In the genomic region with DNA sequence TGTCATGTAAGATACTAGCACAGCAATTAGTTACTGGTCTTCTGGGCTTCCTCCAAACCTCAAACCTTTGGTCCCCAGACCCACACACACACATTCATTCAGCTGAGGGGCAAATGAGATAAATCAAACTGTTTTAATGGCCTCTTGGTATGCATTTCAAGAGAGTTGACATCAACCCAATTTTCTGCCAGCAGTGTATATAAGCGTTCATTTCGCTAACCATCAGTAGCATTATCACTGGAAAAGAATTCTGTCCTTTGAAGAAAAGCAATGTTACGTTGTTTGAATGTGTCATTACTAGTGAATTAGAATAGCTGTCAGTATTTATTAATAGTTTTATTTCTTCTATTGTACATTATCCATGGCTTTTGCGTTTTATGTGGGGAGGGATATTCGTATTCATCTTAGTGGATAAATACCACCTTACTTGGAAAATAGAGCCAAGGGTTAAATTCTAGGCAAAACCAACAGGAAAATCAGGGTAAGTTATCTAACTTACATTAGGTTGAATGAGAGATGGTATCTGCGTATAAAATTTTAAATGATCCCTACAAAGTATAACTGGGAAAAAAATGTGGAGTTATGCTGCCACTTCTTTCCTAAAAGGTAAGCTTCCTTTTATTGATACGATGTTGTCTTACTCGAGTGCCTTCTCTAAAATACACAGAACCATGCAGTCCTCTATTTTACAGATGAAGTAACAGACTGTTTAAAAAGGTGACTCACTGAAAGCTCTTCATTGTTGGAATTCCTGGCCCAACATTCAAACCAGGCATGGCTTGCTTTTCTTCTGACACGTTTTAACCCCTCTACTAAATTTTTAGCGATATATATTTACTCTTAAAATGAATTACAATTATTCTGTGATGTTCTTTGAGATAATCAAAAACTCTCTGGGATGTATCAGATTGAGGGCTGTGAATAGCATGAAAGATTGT, we compare ENCODE assay signal across 8 cellular contexts. TPM values are rescaled to one million over a fixed set of nuclear protein-coding genes. Genes with fewer than 3 reads are reported as not detected.
DNase-seq lines count a peak whose midpoint lies in the region; ATAC-seq and TF ChIP-seq lines count a peak whose summit lies in the region.

No MANE protein-coding gene starts in this region.

- DNase-seq in CD4-positive, alpha-beta memory T cell = no peak
- no peak for DNase-seq in body of pancreas
- DNase-seq in tibial nerve (ENCODE audit: low spot score in 2 of 2) = no peak
- no peak for DNase-seq in NCI-H1417 treated with DMSO at 0.1 percent for 48 hours (lab: John Stamatoyannopoulos, UW)
- DNase-seq in NCI-H2081 treated with DMSO at 0.1 percent for 48 hours (lab: John Stamatoyannopoulos, UW) = no peak

- 61 to 63% methylated on average over 10 of the region's 10 CpGs for WGBS in body of pancreas, 2 donors
- WGBS in mesodermal cell (ENCODE audit: insufficient coverage in 2 of 2), 2 experiments = 82% methylated on average over 2 of the region's 10 CpGs; no CpG with 5 or more reads in 1 of the 2 experiments
- 45% methylated on average over 10 of the region's 10 CpGs for WGBS in tibial nerve, 2 donors

- POLR2A ChIA-PET in CD4-positive, alpha-beta memory T cell (lab: Charles Lee; ENCODE audit: partially characterized antibody) = no interaction called here

- H3K4me3 ChIP-seq in CD4-positive, alpha-beta memory T cell (ENCODE audit: low read length in 2 of 2) = no peak overlapping the region
- H3K4me3 ChIP-seq in body of pancreas (no peak overlapping the region), mesodermal cell (ENCODE audit: extremely low read depth, insufficient read depth, low read length, poor library complexity, severe bottlenecking) (peak overlapping the region; percentile 68), tibial nerve (peak overlapping the region in 1 of 4 donors; percentile 80)

- no peaks in the 10 kb centered on the region for H3K9me3 ChIP-seq in CD4-positive, alpha-beta memory T cell (ENCODE audit: control insufficient read depth in 1 of 2, low read length in 2 of 2)
- H3K9me3 ChIP-seq in body of pancreas (no peaks in the 10 kb centered on the region), mesodermal cell (ENCODE audit: control insufficient read depth, low read length) (no peaks in the 10 kb centered on the region), tibial nerve (no peaks in the 10 kb centered on the region)

- no peaks in the 10 kb centered on the region for H3K36me3 ChIP-seq in CD4-positive, alpha-beta memory T cell (ENCODE audit: insufficient read depth, low read length)
- H3K36me3 ChIP-seq in body of pancreas (replicated peaks in 1 of 2; ENCODE audit: insufficient read depth in 1 of 2, low read depth in 2 of 2) = no peaks in the 10 kb centered on the region
- H3K36me3 ChIP-seq in mesodermal cell (ENCODE audit: control insufficient read depth, insufficient read depth, low read length) = no peaks in the 10 kb centered on the region
- H3K36me3 ChIP-seq in tibial nerve = no peaks in the 10 kb centered on the region

- peak overlapping the region in 4 of 7 donors; percentile 89 to 93 (median 92) for H3K27ac Mint-ChIP-seq in CD4-positive, alpha-beta memory T cell
- H3K27ac Mint-ChIP-seq in IgD-negative memory B cell = peak overlapping the region; percentile 62 to 90 (median 84)

- TF ChIP-seq EP300 in tibial nerve (IDR thresholded peaks at IDR 0.05) = no peak

- ATAC-seq in body of pancreas (no peak), GM19455 (IDR thresholded peaks at IDR 0.05; ENCODE audit: unreplicated experiment) (no peak)

- H3K27ac ChIP-seq in CD4-positive, alpha-beta memory T cell (ENCODE audit: low read depth, low read length) = no peak overlapping the region
- H3K27ac ChIP-seq in body of pancreas (peak overlapping the region; percentile 94 to 99 (median 97)), mesodermal cell (ENCODE audit: low read depth, low read length, severe bottlenecking) (peak overlapping the region; percentile 68), tibial nerve (peak overlapping the region in 1 of 4 donors; percentile 100)

- CTCF ChIA-PET in CD4-positive, alpha-beta memory T cell (lab: Charles Lee; ENCODE audit: partially characterized antibody) = no interaction called here

- no peaks in the 10 kb centered on the region for H3K9me3 Mint-ChIP-seq in CD4-positive, alpha-beta memory T cell
- H3K9me3 Mint-ChIP-seq in IgD-negative memory B cell = no peaks in the 10 kb centered on the region

- no peak for TF ChIP-seq POLR2A in body of pancreas (IDR thresholded peaks at IDR 0.05)
- no peak for TF ChIP-seq POLR2A in tibial nerve (IDR thresholded peaks at IDR 0.05)

- H3K4me1 ChIP-seq in CD4-positive, alpha-beta memory T cell (ENCODE audit: insufficient read depth, low read length) = peaks cover 27% of the 10 kb centered on the region
- H3K4me1 ChIP-seq in body of pancreas (peaks cover 39% of the 10 kb centered on the region), mesodermal cell (ENCODE audit: control insufficient read depth, insufficient read depth, low read length, poor library complexity, severe bottlenecking) (peaks cover 18% of the 10 kb centered on the region), tibial nerve (peaks cover 2 to 50% (median 24%) of the 10 kb centered on the region in 4 donors)

- no peaks in the 10 kb centered on the region for H3K27me3 ChIP-seq in CD4-positive, alpha-beta memory T cell (ENCODE audit: insufficient read depth, low read length)
- no peaks in the 10 kb centered on the region for H3K27me3 ChIP-seq in body of pancreas
- no peaks in the 10 kb centered on the region for H3K27me3 ChIP-seq in tibial nerve

- intact Hi-C loops in CD4-positive, alpha-beta memory T cell (cut with micrococcal nuclease) = no loop called here
- intact Hi-C loops in body of pancreas (cut with DNase I) = no loop called here

- TF ChIP-seq CTCF in body of pancreas (IDR thresholded peaks at IDR 0.05) (no peak), tibial nerve (IDR thresholded peaks at IDR 0.05) (no peak)

- H3K4me1 Mint-ChIP-seq in CD4-positive, alpha-beta memory T cell = peaks cover 20 to 39% (median 24%) of the 10 kb centered on the region in 4 donors
- peaks cover 18 to 25% (median 23%) of the 10 kb centered on the region in 3 donors for H3K4me1 Mint-ChIP-seq in IgD-negative memory B cell

- H3K4me3 Mint-ChIP-seq in CD4-positive, alpha-beta memory T cell = peak overlapping the region; percentile 89 to 96 (median 91)
- peak overlapping the region; percentile 86 to 97 (median 92) for H3K4me3 Mint-ChIP-seq in IgD-negative memory B cell

- H3K27me3 Mint-ChIP-seq in CD4-positive, alpha-beta memory T cell = no peaks in the 10 kb centered on the region
- peaks cover 5% of the 10 kb centered on the region for H3K27me3 Mint-ChIP-seq in IgD-negative memory B cell

- peaks cover 0 to 11% of the 10 kb centered on the region in 2 donors for H3K36me3 Mint-ChIP-seq in CD4-positive, alpha-beta memory T cell
- no peaks in the 10 kb centered on the region for H3K36me3 Mint-ChIP-seq in IgD-negative memory B cell

RNA-seq across cellular contexts. Expression of a gene that starts 2.0 kb away (rescaled TPM):
- total RNA-seq in CD4-positive, alpha-beta memory T cell = 10 to 100 TPM; 61.1 to 63.2 TPM
- 10 to 100 TPM; 26.6 to 43.0 TPM for polyA plus RNA-seq in CD4-positive, alpha-beta memory T cell
- 26.6 TPM for polyA plus RNA-seq in IgD-negative memory B cell
- total RNA-seq in body of pancreas (10 to 100 TPM; 37.6 to 43.8 TPM), tibial nerve (10 to 100 TPM; 66.3 to 80.2 (median 69.2) TPM)
- polyA plus RNA-seq in mesodermal cell (2013, experiment 1 of 2) = 31.1 TPM
- 33.7 TPM for polyA plus RNA-seq in mesodermal cell (2013, experiment 2 of 2)
